In the genomic region with DNA sequence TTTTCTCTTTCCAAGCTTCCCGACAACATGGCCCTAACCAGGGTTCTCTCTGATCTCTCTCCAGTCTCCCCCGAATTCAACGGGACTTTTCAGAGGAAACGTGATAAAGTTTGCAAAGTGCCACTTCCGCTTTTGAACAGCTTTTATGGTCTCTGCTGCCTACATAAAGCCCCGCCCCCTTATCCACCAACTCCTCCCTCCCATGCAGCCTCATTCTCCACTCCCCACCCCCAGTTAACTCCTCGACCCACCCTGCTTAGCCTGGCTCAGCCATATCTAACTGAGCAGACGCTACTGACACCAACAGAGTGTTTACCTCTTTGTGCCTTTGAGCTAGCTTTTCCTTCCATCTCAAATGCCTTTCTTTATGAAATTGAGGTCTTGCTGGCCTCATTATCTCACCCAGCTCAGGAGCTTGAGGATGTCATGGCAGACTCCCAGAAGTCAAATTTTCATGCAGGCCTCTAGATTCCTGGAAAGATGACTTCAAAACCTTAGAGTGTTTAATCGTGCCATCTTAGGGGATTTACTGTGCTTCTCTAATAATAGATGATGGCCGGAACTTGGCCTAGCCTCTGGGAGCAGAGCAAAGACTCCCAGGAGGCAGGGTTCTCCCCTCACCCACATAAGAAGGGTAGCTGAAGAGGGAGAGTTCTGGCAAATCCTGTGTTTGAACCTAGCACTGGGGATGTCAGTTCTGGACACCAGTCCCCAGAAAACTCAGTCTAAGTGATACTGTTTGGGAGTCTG, we compare ENCODE assay signal across 8 cellular contexts.
DNase-seq lines count a peak whose midpoint lies in the region; ATAC-seq, FAIRE-seq and TF ChIP-seq lines count a peak whose summit lies in the region.

No MANE protein-coding gene starts in this region.

- H3K36me3 Mint-ChIP-seq in activated CD8-positive, alpha-beta memory T cell treated with anti-CD3 and anti-CD28 coated beads, Interleukin-2, amount 10 ng/mL, durations not matched to agents 7 days and 5 days = no peaks in the 10 kb centered on the region
- no peaks in the 10 kb centered on the region for H3K36me3 Mint-ChIP-seq in nephron (ENCODE audit: low read depth)

- TF ChIP-seq CTCF in Loucy (conservative IDR thresholded peaks at IDR 0.05; ENCODE audit: low read length) (no peak), nephron (IDR thresholded peaks at IDR 0.05; ENCODE audit: unreplicated experiment in 3 of 3) (no peak), lower leg skin (IDR thresholded peaks at IDR 0.05) (no peak)

- CTCF ChIA-PET in activated CD8-positive, alpha-beta memory T cell treated with anti-CD3 and anti-CD28 coated beads, Interleukin-2, amount 10 ng/mL, durations not matched to agents 7 days and 5 days (lab: Charles Lee) = interaction anchor here (1.2 kb wide), 1 partner anchor 61 kb away, joined by 3 read pairs; no protein-coding TSS in a partner anchor

- no peaks in the 10 kb centered on the region for H3K9me2 ChIP-seq in Loucy (replicated peaks; ENCODE audit: low read depth, low read length)

- no peaks in the 10 kb centered on the region for H3K36me3 ChIP-seq in Loucy (ENCODE audit: insufficient read depth, low read length)

- H3K4me3 ChIP-seq in Loucy (ENCODE audit: low read length, poor library complexity, severe bottlenecking) (peak overlapping the region; percentile 56), lower leg skin (ENCODE audit: low read depth, poor library complexity, severe bottlenecking) (no peak overlapping the region)

- ATAC-seq in GM19397 (IDR thresholded peaks at IDR 0.05; ENCODE audit: unreplicated experiment) (peak; percentile 53), HG03135 (IDR thresholded peaks at IDR 0.05; ENCODE audit: unreplicated experiment) (no peak)
- ATAC-seq in activated CD8-positive, alpha-beta memory T cell treated with anti-CD3 and anti-CD28 coated beads, Interleukin-2, amount 10 ng/mL, durations not matched to agents 7 days and 5 days = peak; percentile 60

- no peaks in the 10 kb centered on the region for H4K20me1 ChIP-seq in Loucy (ENCODE audit: insufficient read depth, low read length, poor library complexity, severe bottlenecking)

- no peaks in the 10 kb centered on the region for H3K9me3 Mint-ChIP-seq in activated CD8-positive, alpha-beta memory T cell treated with anti-CD3 and anti-CD28 coated beads, Interleukin-2, amount 10 ng/mL, durations not matched to agents 7 days and 5 days (ENCODE audit: low read depth)
- peaks cover 2% of the 10 kb centered on the region for H3K9me3 Mint-ChIP-seq in nephron

- peak overlapping the region; percentile 59; the same call in 1 of the 2 replicates for H2AFZ ChIP-seq in Loucy (ENCODE audit: low read length)

- 0 out of 2 replicates have a peak, but pooled peaks cover 3% of the 10 kb centered on the region for H3F3A ChIP-seq in Loucy (ENCODE audit: low read depth)

- intact Hi-C loops in lower leg skin (cut with DNase I; ENCODE audit: low total_unique reads) = no loop called here

- no peaks in the 10 kb centered on the region for H3K27me3 ChIP-seq in Loucy (ENCODE audit: insufficient read depth, low read length, poor library complexity, severe bottlenecking)

- no peak for FAIRE-seq in H54 (lab: Jason Lieb, UNC)

- TF ChIP-seq POLR2A in H54 (IDR thresholded peaks at IDR 0.05; ENCODE audit: low read depth, low read length) = no peak
- TF ChIP-seq POLR2A in lower leg skin (IDR thresholded peaks at IDR 0.05) = no peak

- peak overlapping the region; percentile 56 for H3K9ac ChIP-seq in Loucy (ENCODE audit: low read depth, low read length, poor library complexity, severe bottlenecking)

- 65% methylated on average over 10 of the region's 10 CpGs for WGBS in lower leg skin, 2 donors

- H3K4me3 Mint-ChIP-seq in activated CD8-positive, alpha-beta memory T cell treated with anti-CD3 and anti-CD28 coated beads, Interleukin-2, amount 10 ng/mL, durations not matched to agents 7 days and 5 days = no peak overlapping the region
- H3K4me3 Mint-ChIP-seq in nephron = no peak overlapping the region

- no peaks in the 10 kb centered on the region for H3K79me2 ChIP-seq in Loucy (ENCODE audit: insufficient read depth, low read length)

- H3K9me3 ChIP-seq in Loucy (ENCODE audit: insufficient read depth, low read depth, low read length) = no peaks in the 10 kb centered on the region

- peak; percentile 50 for DNase-seq in activated CD8-positive, alpha-beta memory T cell treated with anti-CD3 and anti-CD28 coated beads, Interleukin-2, amount 10 ng/mL, durations not matched to agents 7 days and 5 days
- no peak for DNase-seq in NCI-H748 treated with DMSO at 0.1 percent for 48 hours (lab: John Stamatoyannopoulos, UW)
- DNase-seq in H54 (ENCODE audit: insufficient read length, low spot score) = no peak
- DNase-seq in lower leg skin (ENCODE audit: low spot score in 2 of 2) = no peak

- H3K4me2 ChIP-seq in Loucy (ENCODE audit: low read depth, low read length, poor library complexity, severe bottlenecking) = peak overlapping the region; percentile 66

- H3K27me3 Mint-ChIP-seq in activated CD8-positive, alpha-beta memory T cell treated with anti-CD3 and anti-CD28 coated beads, Interleukin-2, amount 10 ng/mL, durations not matched to agents 7 days and 5 days = no peaks in the 10 kb centered on the region
- no peaks in the 10 kb centered on the region for H3K27me3 Mint-ChIP-seq in nephron (ENCODE audit: low read depth)

- peak overlapping the region; percentile 61 for H3K27ac Mint-ChIP-seq in activated CD8-positive, alpha-beta memory T cell treated with anti-CD3 and anti-CD28 coated beads, Interleukin-2, amount 10 ng/mL, durations not matched to agents 7 days and 5 days
- H3K27ac Mint-ChIP-seq in nephron = peak overlapping the region in 2 of 3 experiments; percentile 70 to 83

- peaks cover 27% of the 10 kb centered on the region for H3K4me1 ChIP-seq in Loucy (ENCODE audit: insufficient read depth, low read length, poor library complexity, severe bottlenecking)

- peaks cover 17% of the 10 kb centered on the region for H3K4me1 Mint-ChIP-seq in activated CD8-positive, alpha-beta memory T cell treated with anti-CD3 and anti-CD28 coated beads, Interleukin-2, amount 10 ng/mL, durations not matched to agents 7 days and 5 days
- peaks cover 56% of the 10 kb centered on the region for H3K4me1 Mint-ChIP-seq in nephron
